ENCODE assay signal across 8 cellular contexts in genomic region chr1:34929497-34929852, GRCh38.
DNase-seq lines count a peak whose midpoint lies in the region.

A gene with protein sequence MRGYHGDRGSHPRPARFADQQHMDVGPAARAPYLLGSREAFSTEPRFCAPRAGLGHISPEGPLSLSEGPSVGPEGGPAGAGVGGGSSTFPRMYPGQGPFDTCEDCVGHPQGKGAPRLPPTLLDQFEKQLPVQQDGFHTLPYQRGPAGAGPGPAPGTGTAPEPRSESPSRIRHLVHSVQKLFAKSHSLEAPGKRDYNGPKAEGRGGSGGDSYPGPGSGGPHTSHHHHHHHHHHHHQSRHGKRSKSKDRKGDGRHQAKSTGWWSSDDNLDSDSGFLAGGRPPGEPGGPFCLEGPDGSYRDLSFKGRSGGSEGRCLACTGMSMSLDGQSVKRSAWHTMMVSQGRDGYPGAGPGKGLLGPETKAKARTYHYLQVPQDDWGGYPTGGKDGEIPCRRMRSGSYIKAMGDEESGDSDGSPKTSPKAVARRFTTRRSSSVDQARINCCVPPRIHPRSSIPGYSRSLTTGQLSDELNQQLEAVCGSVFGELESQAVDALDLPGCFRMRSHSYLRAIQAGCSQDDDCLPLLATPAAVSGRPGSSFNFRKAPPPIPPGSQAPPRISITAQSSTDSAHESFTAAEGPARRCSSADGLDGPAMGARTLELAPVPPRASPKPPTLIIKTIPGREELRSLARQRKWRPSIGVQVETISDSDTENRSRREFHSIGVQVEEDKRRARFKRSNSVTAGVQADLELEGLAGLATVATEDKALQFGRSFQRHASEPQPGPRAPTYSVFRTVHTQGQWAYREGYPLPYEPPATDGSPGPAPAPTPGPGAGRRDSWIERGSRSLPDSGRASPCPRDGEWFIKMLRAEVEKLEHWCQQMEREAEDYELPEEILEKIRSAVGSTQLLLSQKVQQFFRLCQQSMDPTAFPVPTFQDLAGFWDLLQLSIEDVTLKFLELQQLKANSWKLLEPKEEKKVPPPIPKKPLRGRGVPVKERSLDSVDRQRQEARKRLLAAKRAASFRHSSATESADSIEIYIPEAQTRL (minus strand): TSS chr1:34929650. CDS start chr1:34905383, 24,267 bp downstream.

- in situ Hi-C loops in KBM-7 (cut with MboI; ENCODE audit: low pct_unique_long_range_greater_than_20kb, low sequenced_read_pairs) = no loop called here

- H3K9me3 ChIP-seq in effector memory CD4-positive, alpha-beta T cell (ENCODE audit: control insufficient read depth, low read length) = no peaks in the 10 kb centered on the region

- peak; percentile 66 to 81 (median 77) for DNase-seq in NCI-H1417 (lab: John Stamatoyannopoulos, UW)
- no peak for DNase-seq in NCI-H1417 treated with DMSO at 0.1 percent for 48 hours (lab: John Stamatoyannopoulos, UW)
- DNase-seq in NCI-H748 treated with DMSO at 0.1 percent for 48 hours (lab: John Stamatoyannopoulos, UW) = peak; percentile 8
- DNase-seq in effector memory CD4-positive, alpha-beta T cell = no peak
- DNase-seq in HCEC 1CT = no peak
- DNase-seq in hepatic stellate cell (ENCODE audit: low spot score) = no peak
- DNase-seq in KBM-7 = no peak

- peaks cover 27% of the 10 kb centered on the region for H3K27me3 ChIP-seq in effector memory CD4-positive, alpha-beta T cell (replicated peaks; ENCODE audit: control insufficient read depth, insufficient read depth, low read length, poor library complexity, severe bottlenecking)
- H3K27me3 ChIP-seq in rectal smooth muscle tissue (ENCODE audit: control insufficient read depth, insufficient read depth, low read length) = peaks cover 22% of the 10 kb centered on the region

- H3K4me3 ChIP-seq in effector memory CD4-positive, alpha-beta T cell (ENCODE audit: insufficient read depth, low read depth, low read length, poor library complexity, severe bottlenecking) = peak within 1 kb of the TSS; percentile 47
- H3K4me3 ChIP-seq in rectal smooth muscle tissue (ENCODE audit: low read length) = peak within 1 kb of the TSS; percentile 35

- H3K9ac ChIP-seq in rectal smooth muscle tissue (ENCODE audit: low read length) = no peak within 1 kb of the TSS

- H3K4me1 ChIP-seq in effector memory CD4-positive, alpha-beta T cell (ENCODE audit: control insufficient read depth, insufficient read depth, low read length, poor library complexity, severe bottlenecking) = peaks cover 7% of the 10 kb centered on the region
- H3K4me1 ChIP-seq in rectal smooth muscle tissue (ENCODE audit: control insufficient read depth, insufficient read depth, low read length) = no peaks in the 10 kb centered on the region

- no peak within 1 kb of the TSS for H3K27ac ChIP-seq in effector memory CD4-positive, alpha-beta T cell (ENCODE audit: insufficient read depth, low read length, poor library complexity, severe bottlenecking)
- H3K27ac ChIP-seq in rectal smooth muscle tissue (ENCODE audit: low read depth, low read length) = no peak within 1 kb of the TSS

- no peaks in the 10 kb centered on the region for H3K36me3 ChIP-seq in effector memory CD4-positive, alpha-beta T cell (ENCODE audit: control insufficient read depth, insufficient read depth, low read length)
- no peaks in the 10 kb centered on the region for H3K36me3 ChIP-seq in rectal smooth muscle tissue (ENCODE audit: control insufficient read depth, insufficient read depth, low read length)

Comparison
In these comparisons a context has a peak if more than half of its experiments do, and no peak if none do; other contexts are left out.
1. DNase-seq: peak in NCI-H1417 (3 of 3) and NCI-H748 treated with DMSO at 0.1 percent for 48 hours (single experiment); none in NCI-H1417 treated with DMSO at 0.1 percent for 48 hours (single experiment), effector memory CD4-positive, alpha-beta T cell (0 of 3), HCEC 1CT (single experiment), hepatic stellate cell (single experiment) and KBM-7 (single experiment).